15 cellular contexts compared by ENCODE assay signal in the genomic region with DNA sequence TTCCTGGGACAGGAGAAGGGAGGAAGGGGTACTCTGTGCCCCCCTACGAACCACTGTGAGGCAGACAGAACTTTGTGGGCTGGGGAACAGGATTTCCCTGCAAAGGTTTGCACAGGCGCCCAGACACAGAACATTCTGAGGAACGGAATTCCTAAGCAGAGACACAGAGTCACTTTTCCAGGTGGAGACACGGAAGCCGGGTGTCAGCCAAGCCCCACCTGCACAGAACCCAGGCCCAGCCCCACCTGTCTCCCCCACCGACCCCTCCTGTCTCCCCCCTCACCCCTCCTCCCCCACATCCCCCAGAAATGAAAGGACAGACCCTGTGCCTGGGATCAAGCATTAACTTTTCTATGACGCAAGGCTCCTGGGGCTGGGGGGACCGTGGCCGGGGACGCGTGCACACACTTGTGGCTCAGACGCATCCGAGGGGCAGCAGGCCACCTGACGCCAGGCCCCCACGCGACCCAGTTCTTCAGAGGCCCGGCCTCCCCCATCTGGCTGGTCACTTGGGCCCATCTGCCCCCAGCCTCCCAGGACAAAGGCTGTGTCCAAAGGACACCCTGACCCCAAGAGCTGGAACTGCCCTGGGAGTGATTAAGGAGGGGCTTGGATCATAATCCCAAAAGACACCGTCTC. TPM values are rescaled to one million over a fixed set of nuclear protein-coding genes. Genes with fewer than 3 reads are reported as not detected.
"Had no signal": no experiment of that assay in that cellular context is flagged by ENCODE, and none has a peak within 500 bp of the region (broad histone marks: within the 10 kb centered on the region; RNA-seq: fewer than 3 reads in every experiment).

No MANE protein-coding gene starts in this region.

- H3K9me3 ChIP-seq: adrenal gland, pancreas, SJSA1, tibial artery had no signal

- H3K4me2 ChIP-seq: hepatocyte had no signal

- H3K27me3 ChIP-seq: adrenal gland, hepatocyte, pancreas had no signal

- H2AFZ ChIP-seq: hepatocyte had no signal

- H3K79me2 ChIP-seq: hepatocyte had no signal

- DNase-seq: activated CD4-positive, alpha-beta memory T cell treated with anti-CD3 and anti-CD28 coated beads for 36 hours; activated CD8-positive, alpha-beta memory T cell treated with anti-CD3 and anti-CD28 coated beads, Interleukin-2, amount 10 ng/mL, durations not matched to agents 7 days and 5 days; activated T-cell treated with anti-CD3 and anti-CD28 coated beads, Interleukin-2, amount 50 U/mL, for 1 hour; islet precursor cell; stimulated activated CD4-positive, alpha-beta T cell treated with anti-CD3 and anti-CD28 coated beads, Interleukin-12 subunit alpha, Interleukin-12 subunit beta, amount 100 ng/mL, for 4 hours; stimulated activated CD4-positive, alpha-beta T cell treated with anti-CD3 and anti-CD28 coated beads, Interleukin-2, amount 100 ng/mL, for 24 hours had no signal

- H3K36me3 ChIP-seq: adrenal gland, pancreas, SJSA1, tibial artery had no signal

- H3K4me3 ChIP-seq: adrenal gland, hepatocyte, pancreas, SJSA1, tibial artery had no signal

- H3K4me1 ChIP-seq: adrenal gland, pancreas, tibial artery had no signal

- ATAC-seq: activated CD8-positive, alpha-beta memory T cell treated with anti-CD3 and anti-CD28 coated beads, Interleukin-2, amount 10 ng/mL, durations not matched to agents 7 days and 5 days had no signal

- H3K27ac ChIP-seq: hepatocyte, pancreas, SJSA1, tibial artery had no signal

RNA-seq across cellular contexts. Expression of a gene that starts 14.1 kb away (rescaled TPM):
- total RNA-seq: activated CD4-positive, alpha-beta memory T cell treated with anti-CD3 and anti-CD28 coated beads for 36 hours; activated CD8-positive, alpha-beta memory T cell treated with anti-CD3 and anti-CD28 coated beads, Interleukin-2, amount 10 ng/mL, durations not matched to agents 7 days and 5 days; activated T-helper 2 cell treated with anti-CD3 and anti-CD28 coated beads, Interferon-gamma antibody, Interleukin-2, Interleukin-4, amounts not matched to agents 10 μg/mL and 5 μg/mL and 100 μg/mL, durations not matched to agents 14 hours and 24 hours and 36 hours; adrenal gland; esophagus mucosa; hepatocyte; liver; mesenteric fat pad; SJSA1 had no signal
- polyA plus RNA-seq: adrenal gland, liver had no signal
